1 cellular context compared by ENCODE assay signal in the genomic region with DNA sequence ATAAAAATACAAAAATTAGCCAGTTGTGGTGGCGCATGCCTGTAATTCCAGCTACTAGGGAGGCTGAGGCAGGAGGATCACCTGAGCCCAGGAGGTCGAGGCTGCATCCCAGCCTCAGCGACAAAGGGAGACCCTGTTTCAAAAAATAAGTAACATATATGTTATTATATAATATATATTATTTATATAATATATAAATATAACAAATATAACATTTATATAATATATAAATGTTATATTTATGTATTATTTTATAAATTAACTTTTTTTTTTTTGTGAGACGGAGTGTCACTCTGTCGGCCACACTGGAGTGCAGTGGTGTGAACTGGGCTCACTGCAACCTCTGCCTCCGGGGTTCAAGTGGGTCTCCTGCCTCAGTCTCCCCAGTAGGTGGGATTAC.
TF ChIP-seq lines count a peak whose summit lies in the region.

No MANE protein-coding gene starts in this region.

TF ChIP-seq in HCT116, 20 proteins besides CTCF, POLR2A, EP300 and RAD21 (continued from another document):
- TF ChIP-seq, protein P1, sequence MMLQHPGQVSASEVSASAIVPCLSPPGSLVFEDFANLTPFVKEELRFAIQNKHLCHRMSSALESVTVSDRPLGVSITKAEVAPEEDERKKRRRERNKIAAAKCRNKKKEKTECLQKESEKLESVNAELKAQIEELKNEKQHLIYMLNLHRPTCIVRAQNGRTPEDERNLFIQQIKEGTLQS (IDR thresholded peaks at IDR 0.05) = no peak
- TF ChIP-seq EZH2phosphoT487 (IDR thresholded peaks at IDR 0.05; ENCODE audit: borderline replicate concordance) (no peak), REST (IDR thresholded peaks at IDR 0.05; ENCODE audit: low read depth) (no peak), YY1 (IDR thresholded peaks at IDR 0.05; ENCODE audit: extremely low read depth, insufficient replicate concordance, low read depth, low read length) (no peak), JUND (IDR thresholded peaks at IDR 0.05) (no peak), CBX3 (IDR thresholded peaks at IDR 0.05; ENCODE audit: low read depth) (no peak), CEBPB (IDR thresholded peaks at IDR 0.05; ENCODE audit: low read depth) (no peak), POLR2AphosphoS5 (IDR thresholded peaks at IDR 0.05; ENCODE audit: low read depth, low read length) (no peak), TCF7L2 (IDR thresholded peaks at IDR 0.05; ENCODE audit: borderline replicate concordance, extremely low read depth, insufficient read depth, insufficient read length) (no peak)
- TF ChIP-seq, protein P2, sequence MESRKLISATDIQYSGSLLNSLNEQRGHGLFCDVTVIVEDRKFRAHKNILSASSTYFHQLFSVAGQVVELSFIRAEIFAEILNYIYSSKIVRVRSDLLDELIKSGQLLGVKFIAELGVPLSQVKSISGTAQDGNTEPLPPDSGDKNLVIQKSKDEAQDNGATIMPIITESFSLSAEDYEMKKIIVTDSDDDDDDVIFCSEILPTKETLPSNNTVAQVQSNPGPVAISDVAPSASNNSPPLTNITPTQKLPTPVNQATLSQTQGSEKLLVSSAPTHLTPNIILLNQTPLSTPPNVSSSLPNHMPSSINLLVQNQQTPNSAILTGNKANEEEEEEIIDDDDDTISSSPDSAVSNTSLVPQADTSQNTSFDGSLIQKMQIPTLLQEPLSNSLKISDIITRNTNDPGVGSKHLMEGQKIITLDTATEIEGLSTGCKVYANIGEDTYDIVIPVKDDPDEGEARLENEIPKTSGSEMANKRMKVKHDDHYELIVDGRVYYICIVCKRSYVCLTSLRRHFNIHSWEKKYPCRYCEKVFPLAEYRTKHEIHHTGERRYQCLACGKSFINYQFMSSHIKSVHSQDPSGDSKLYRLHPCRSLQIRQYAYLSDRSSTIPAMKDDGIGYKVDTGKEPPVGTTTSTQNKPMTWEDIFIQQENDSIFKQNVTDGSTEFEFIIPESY (IDR thresholded peaks at IDR 0.05; ENCODE audit: extremely low read depth, insufficient replicate concordance, low read length) = no peak
